ENCODE assay signal across 1 cellular context in the genomic region with DNA sequence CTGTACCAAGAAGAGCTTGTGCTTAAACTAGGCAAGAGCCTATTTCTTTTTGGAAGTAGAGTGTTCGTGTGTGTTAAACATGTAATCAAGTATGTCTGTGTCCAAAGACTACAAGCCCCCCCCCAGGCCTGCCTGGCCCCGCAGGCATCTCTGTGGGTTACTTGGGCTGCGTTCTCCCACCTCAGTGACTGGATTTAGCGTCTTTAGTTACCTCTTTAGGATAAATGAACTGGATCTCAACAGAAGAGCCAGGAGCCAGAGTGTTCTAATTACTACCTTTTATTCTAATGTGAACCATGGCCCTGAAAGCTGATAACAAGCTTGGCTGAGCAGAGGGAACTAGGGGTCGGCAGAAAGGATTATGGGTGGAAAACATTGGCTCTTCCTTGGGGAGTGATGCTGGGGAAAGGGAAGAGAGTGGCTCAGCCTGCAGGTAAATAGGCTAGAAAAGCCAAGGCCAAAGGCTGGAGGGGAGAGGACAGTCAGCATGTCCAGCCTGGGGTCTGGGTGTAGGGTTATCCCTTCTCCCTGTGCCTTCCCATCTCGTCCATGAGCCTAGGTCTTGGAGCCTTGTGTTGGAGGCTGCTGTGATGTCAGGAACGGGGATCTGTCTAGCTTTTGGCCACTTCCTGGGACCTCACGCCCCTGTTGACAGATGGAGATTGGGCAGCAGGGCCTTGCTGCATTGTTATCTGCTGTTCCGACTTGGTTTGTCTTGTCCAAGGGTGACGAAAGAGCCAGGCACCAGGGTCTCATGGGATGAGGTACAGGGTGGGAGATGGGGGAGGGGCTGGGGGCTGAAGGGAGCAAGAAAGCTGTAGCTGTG.
TF ChIP-seq lines count a peak whose summit lies in the region.

No MANE protein-coding gene starts in this region.

TF ChIP-seq in K562, 482 proteins besides CTCF, POLR2A, EP300 and RAD21:
- TF ChIP-seq XRCC3 (IDR thresholded peaks at IDR 0.05) (no peak), DMBX1 (CRISPR knock-in tag; IDR thresholded peaks at IDR 0.05; ENCODE audit: borderline replicate concordance) (no peak), HEY1 (CRISPR knock-in tag; IDR thresholded peaks at IDR 0.05; ENCODE audit: borderline replicate concordance) (no peak), ASH1L (IDR thresholded peaks at IDR 0.05; ENCODE audit: borderline replicate concordance, low read depth, partially characterized antibody) (no peak), CHCHD3 (CRISPR knock-in tag; IDR thresholded peaks at IDR 0.05) (no peak), ZNF77 (CRISPR knock-in tag; IDR thresholded peaks at IDR 0.05) (no peak), RFX1 (IDR thresholded peaks at IDR 0.05) (no peak), HDGF (IDR thresholded peaks at IDR 0.05) (no peak), YBX1 (IDR thresholded peaks at IDR 0.05) (no peak), HDAC2 (IDR thresholded peaks at IDR 0.05) (no peak), MCM2 (IDR thresholded peaks at IDR 0.05; ENCODE audit: low read depth) (no peak), ZNF24 (IDR thresholded peaks at IDR 0.05) (no peak)
- TF ChIP-seq, protein P1, sequence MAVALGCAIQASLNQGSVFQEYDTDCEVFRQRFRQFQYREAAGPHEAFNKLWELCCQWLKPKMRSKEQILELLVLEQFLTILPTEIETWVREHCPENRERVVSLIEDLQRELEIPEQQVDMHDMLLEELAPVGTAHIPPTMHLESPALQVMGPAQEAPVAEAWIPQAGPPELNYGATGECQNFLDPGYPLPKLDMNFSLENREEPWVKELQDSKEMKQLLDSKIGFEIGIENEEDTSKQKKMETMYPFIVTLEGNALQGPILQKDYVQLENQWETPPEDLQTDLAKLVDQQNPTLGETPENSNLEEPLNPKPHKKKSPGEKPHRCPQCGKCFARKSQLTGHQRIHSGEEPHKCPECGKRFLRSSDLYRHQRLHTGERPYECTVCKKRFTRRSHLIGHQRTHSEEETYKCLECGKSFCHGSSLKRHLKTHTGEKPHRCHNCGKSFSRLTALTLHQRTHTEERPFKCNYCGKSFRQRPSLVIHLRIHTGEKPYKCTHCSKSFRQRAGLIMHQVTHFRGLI (CRISPR knock-in tag; IDR thresholded peaks at IDR 0.05) = no peak
- TF ChIP-seq, protein P2, sequence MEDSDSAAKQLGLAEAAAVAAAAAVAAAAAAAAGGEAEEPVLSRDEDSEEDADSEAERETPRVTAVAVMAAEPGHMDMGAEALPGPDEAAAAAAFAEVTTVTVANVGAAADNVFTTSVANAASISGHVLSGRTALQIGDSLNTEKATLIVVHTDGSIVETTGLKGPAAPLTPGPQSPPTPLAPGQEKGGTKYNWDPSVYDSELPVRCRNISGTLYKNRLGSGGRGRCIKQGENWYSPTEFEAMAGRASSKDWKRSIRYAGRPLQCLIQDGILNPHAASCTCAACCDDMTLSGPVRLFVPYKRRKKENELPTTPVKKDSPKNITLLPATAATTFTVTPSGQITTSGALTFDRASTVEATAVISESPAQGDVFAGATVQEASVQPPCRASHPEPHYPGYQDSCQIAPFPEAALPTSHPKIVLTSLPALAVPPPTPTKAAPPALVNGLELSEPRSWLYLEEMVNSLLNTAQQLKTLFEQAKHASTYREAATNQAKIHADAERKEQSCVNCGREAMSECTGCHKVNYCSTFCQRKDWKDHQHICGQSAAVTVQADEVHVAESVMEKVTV (CRISPR knock-in tag; IDR thresholded peaks at IDR 0.05) = no peak
- TF ChIP-seq, protein P3, sequence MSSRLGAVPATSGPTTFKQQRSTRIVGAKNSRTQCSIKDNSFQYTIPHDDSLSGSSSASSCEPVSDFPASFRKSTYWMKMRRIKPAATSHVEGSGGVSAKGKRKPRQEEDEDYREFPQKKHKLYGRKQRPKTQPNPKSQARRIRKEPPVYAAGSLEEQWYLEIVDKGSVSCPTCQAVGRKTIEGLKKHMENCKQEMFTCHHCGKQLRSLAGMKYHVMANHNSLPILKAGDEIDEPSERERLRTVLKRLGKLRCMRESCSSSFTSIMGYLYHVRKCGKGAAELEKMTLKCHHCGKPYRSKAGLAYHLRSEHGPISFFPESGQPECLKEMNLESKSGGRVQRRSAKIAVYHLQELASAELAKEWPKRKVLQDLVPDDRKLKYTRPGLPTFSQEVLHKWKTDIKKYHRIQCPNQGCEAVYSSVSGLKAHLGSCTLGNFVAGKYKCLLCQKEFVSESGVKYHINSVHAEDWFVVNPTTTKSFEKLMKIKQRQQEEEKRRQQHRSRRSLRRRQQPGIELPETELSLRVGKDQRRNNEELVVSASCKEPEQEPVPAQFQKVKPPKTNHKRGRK (tag; IDR thresholded peaks at IDR 0.05) = no peak
- TF ChIP-seq, protein P4, sequence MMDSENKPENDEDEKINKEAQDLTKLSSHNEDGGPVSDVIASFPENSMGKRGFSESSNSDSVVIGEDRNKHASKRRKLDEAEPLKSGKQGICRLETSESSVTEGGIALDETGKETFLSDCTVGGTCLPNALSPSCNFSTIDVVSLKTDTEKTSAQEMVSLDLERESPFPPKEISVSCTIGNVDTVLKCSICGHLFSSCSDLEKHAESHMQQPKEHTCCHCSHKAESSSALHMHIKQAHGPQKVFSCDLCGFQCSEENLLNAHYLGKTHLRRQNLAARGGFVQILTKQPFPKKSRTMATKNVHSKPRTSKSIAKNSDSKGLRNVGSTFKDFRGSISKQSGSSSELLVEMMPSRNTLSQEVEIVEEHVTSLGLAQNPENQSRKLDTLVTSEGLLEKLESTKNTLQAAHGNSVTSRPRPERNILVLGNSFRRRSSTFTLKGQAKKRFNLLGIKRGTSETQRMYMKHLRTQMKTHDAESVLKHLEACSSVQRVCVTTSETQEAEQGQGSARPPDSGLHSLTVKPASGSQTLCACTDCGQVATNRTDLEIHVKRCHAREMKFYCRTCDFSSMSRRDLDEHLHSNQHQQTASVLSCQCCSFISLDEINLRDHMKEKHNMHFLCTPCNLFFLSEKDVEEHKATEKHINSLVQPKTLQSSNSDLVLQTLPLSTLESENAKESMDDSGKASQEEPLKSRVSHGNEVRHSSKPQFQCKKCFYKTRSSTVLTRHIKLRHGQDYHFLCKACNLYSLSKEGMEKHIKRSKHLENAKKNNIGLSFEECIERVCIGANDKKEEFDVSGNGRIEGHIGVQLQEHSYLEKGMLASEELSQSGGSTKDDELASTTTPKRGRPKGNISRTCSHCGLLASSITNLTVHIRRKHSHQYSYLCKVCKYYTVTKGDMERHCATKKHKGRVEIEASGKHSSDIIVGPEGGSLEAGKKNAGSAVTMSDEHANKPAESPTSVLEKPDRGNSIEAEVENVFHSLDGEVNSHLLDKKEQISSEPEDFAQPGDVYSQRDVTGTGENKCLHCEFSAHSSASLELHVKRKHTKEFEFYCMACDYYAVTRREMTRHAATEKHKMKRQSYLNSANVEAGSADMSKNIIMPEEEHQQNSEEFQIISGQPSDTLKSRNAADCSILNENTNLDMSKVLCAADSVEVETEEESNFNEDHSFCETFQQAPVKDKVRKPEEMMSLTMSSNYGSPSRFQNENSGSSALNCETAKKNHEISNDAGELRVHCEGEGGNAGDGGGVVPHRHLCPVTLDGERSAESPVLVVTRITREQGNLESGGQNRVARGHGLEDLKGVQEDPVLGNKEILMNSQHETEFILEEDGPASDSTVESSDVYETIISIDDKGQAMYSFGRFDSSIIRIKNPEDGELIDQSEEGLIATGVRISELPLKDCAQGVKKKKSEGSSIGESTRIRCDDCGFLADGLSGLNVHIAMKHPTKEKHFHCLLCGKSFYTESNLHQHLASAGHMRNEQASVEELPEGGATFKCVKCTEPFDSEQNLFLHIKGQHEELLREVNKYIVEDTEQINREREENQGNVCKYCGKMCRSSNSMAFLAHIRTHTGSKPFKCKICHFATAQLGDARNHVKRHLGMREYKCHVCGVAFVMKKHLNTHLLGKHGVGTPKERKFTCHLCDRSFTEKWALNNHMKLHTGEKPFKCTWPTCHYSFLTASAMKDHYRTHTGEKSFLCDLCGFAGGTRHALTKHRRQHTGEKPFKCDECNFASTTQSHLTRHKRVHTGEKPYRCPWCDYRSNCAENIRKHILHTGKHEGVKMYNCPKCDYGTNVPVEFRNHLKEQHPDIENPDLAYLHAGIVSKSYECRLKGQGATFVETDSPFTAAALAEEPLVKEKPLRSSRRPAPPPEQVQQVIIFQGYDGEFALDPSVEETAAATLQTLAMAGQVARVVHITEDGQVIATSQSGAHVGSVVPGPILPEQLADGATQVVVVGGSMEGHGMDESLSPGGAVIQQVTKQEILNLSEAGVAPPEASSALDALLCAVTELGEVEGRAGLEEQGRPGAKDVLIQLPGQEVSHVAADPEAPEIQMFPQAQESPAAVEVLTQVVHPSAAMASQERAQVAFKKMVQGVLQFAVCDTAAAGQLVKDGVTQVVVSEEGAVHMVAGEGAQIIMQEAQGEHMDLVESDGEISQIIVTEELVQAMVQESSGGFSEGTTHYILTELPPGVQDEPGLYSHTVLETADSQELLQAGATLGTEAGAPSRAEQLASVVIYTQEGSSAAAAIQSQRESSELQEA (IDR thresholded peaks at IDR 0.05; ENCODE audit: low read depth) = no peak
- TF ChIP-seq, protein P5, sequence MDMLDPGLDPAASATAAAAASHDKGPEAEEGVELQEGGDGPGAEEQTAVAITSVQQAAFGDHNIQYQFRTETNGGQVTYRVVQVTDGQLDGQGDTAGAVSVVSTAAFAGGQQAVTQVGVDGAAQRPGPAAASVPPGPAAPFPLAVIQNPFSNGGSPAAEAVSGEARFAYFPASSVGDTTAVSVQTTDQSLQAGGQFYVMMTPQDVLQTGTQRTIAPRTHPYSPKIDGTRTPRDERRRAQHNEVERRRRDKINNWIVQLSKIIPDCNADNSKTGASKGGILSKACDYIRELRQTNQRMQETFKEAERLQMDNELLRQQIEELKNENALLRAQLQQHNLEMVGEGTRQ (CRISPR knock-in tag; IDR thresholded peaks at IDR 0.05) = no peak
- TF ChIP-seq, protein P6, sequence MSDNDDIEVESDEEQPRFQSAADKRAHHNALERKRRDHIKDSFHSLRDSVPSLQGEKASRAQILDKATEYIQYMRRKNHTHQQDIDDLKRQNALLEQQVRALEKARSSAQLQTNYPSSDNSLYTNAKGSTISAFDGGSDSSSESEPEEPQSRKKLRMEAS (CRISPR knock-in tag; IDR thresholded peaks at IDR 0.05) = no peak
- TF ChIP-seq, protein P7, sequence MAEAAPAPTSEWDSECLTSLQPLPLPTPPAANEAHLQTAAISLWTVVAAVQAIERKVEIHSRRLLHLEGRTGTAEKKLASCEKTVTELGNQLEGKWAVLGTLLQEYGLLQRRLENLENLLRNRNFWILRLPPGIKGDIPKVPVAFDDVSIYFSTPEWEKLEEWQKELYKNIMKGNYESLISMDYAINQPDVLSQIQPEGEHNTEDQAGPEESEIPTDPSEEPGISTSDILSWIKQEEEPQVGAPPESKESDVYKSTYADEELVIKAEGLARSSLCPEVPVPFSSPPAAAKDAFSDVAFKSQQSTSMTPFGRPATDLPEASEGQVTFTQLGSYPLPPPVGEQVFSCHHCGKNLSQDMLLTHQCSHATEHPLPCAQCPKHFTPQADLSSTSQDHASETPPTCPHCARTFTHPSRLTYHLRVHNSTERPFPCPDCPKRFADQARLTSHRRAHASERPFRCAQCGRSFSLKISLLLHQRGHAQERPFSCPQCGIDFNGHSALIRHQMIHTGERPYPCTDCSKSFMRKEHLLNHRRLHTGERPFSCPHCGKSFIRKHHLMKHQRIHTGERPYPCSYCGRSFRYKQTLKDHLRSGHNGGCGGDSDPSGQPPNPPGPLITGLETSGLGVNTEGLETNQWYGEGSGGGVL (CRISPR knock-in tag; IDR thresholded peaks at IDR 0.05) = no peak
- TF ChIP-seq, protein P8, sequence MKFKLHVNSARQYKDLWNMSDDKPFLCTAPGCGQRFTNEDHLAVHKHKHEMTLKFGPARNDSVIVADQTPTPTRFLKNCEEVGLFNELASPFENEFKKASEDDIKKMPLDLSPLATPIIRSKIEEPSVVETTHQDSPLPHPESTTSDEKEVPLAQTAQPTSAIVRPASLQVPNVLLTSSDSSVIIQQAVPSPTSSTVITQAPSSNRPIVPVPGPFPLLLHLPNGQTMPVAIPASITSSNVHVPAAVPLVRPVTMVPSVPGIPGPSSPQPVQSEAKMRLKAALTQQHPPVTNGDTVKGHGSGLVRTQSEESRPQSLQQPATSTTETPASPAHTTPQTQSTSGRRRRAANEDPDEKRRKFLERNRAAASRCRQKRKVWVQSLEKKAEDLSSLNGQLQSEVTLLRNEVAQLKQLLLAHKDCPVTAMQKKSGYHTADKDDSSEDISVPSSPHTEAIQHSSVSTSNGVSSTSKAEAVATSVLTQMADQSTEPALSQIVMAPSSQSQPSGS (CRISPR knock-in tag; IDR thresholded peaks at IDR 0.05) = no peak
